In the genomic region with DNA sequence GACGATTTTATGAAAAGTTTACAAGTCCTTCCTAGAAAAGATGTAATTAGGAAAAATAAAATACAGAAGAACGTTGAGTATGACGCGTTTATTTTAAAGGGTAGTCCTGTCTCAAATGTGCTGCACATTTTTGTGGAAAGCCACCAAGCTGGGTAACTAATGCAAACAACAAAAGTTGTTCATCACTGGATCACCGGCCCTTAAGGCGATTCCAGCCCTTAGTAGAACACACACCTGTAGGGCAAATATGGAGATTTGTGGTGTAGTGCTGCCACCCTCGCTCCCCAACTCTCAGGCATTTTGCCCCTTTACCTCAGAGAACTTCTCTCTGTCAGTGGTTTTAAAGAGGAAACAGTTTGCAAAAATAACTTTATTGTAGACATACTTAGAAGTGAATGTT, we compare ENCODE assay signal across 8 cellular contexts. TPM values are rescaled to one million over a fixed set of nuclear protein-coding genes. Genes with fewer than 3 reads are reported as not detected.
DNase-seq lines count a peak whose midpoint lies in the region; ATAC-seq, FAIRE-seq and TF ChIP-seq lines count a peak whose summit lies in the region.

No MANE protein-coding gene starts in this region.

- no peaks in the 10 kb centered on the region for H3K27me3 ChIP-seq in astrocyte (ENCODE audit: insufficient read depth, low read length)

- peak; percentile 65 for FAIRE-seq in astrocyte (lab: Jason Lieb, UNC)

- DNase-seq in stimulated activated naive CD8-positive, alpha-beta T cell treated with anti-CD3 and anti-CD28 coated beads, Interleukin-15, Interleukin-2, amounts not matched to agents 100 U/mL and 50 U/mL, for 24 hours = no peak
- DNase-seq in astrocyte (ENCODE audit: low read depth) (no peak), NCI-H2107 (lab: John Stamatoyannopoulos, UW) (no peak)
- DNase-seq in effector CD4-positive, alpha-beta T cell = no peak

- peaks cover 39% of the 10 kb centered on the region for H3K79me2 ChIP-seq in astrocyte (ENCODE audit: insufficient read depth, low read length)

- WGBS in mesodermal cell (ENCODE audit: insufficient coverage in 2 of 2), 2 experiments = 33 to 60% methylated on average over 2 to 3 of the region's 7 CpGs

- no peaks in the 10 kb centered on the region for H3K36me3 ChIP-seq in astrocyte (ENCODE audit: insufficient read depth, low read length)
- peaks cover 9% of the 10 kb centered on the region for H3K36me3 ChIP-seq in mesodermal cell (ENCODE audit: control insufficient read depth, insufficient read depth, low read length)

- peak overlapping the region; percentile 83 for H3K4me2 ChIP-seq in astrocyte (ENCODE audit: low read length)

- H3K4me1 Mint-ChIP-seq in stimulated activated naive CD8-positive, alpha-beta T cell treated with anti-CD3 and anti-CD28 coated beads, Interleukin-15, Interleukin-2, amounts not matched to agents 100 ng/mL and 50 ng/mL, for 24 hours (ENCODE audit: low read depth) = peaks cover 52% of the 10 kb centered on the region
- H3K4me1 Mint-ChIP-seq in astrocyte (ENCODE audit: low read depth, unreplicated experiment) = peaks cover 10% of the 10 kb centered on the region

- no peaks in the 10 kb centered on the region for H3K9me3 ChIP-seq in astrocyte (ENCODE audit: insufficient read depth, low read depth, low read length)
- no peaks in the 10 kb centered on the region for H3K9me3 ChIP-seq in mesodermal cell (ENCODE audit: control insufficient read depth, low read length)

- no peak for TF ChIP-seq CTCF in astrocyte (IDR thresholded peaks at IDR 0.05; ENCODE audit: insufficient read depth, low read depth, low read length)

- ATAC-seq in stimulated activated naive CD8-positive, alpha-beta T cell treated with anti-CD3 and anti-CD28 coated beads, Interleukin-15, Interleukin-2, amounts not matched to agents 100 U/mL and 50 U/mL, for 24 hours = no peak
- ATAC-seq in HG02840 (IDR thresholded peaks at IDR 0.05; ENCODE audit: low FRiP score, unreplicated experiment) (no peak), GM19035 (IDR thresholded peaks at IDR 0.05; ENCODE audit: unreplicated experiment) (no peak)

- H3K4me1 ChIP-seq in astrocyte (ENCODE audit: insufficient read depth, low read length) = peaks cover 22% of the 10 kb centered on the region
- H3K4me1 ChIP-seq in mesodermal cell (ENCODE audit: control insufficient read depth, insufficient read depth, low read length, poor library complexity, severe bottlenecking) = peaks cover 14% of the 10 kb centered on the region

- H3K4me3 Mint-ChIP-seq in stimulated activated naive CD8-positive, alpha-beta T cell treated with anti-CD3 and anti-CD28 coated beads, Interleukin-15, Interleukin-2, amounts not matched to agents 100 ng/mL and 50 ng/mL, for 24 hours = peak overlapping the region; percentile 88
- H3K4me3 Mint-ChIP-seq in astrocyte (ENCODE audit: unreplicated experiment) = peak overlapping the region; percentile 87

- peaks cover 4% of the 10 kb centered on the region for H3K27me3 Mint-ChIP-seq in stimulated activated naive CD8-positive, alpha-beta T cell treated with anti-CD3 and anti-CD28 coated beads, Interleukin-15, Interleukin-2, amounts not matched to agents 100 ng/mL and 50 ng/mL, for 24 hours
- H3K27me3 Mint-ChIP-seq in astrocyte (ENCODE audit: low read depth, unreplicated experiment) = no peaks in the 10 kb centered on the region

- no peaks in the 10 kb centered on the region for H3K9me3 Mint-ChIP-seq in stimulated activated naive CD8-positive, alpha-beta T cell treated with anti-CD3 and anti-CD28 coated beads, Interleukin-15, Interleukin-2, amounts not matched to agents 100 ng/mL and 50 ng/mL, for 24 hours
- no peaks in the 10 kb centered on the region for H3K9me3 Mint-ChIP-seq in astrocyte (ENCODE audit: unreplicated experiment)

- H2AFZ ChIP-seq in astrocyte (ENCODE audit: low read depth, low read length) = no peak overlapping the region

- peak overlapping the region; percentile 57 for H3K9ac ChIP-seq in astrocyte (ENCODE audit: low read length)

- H3K36me3 Mint-ChIP-seq in stimulated activated naive CD8-positive, alpha-beta T cell treated with anti-CD3 and anti-CD28 coated beads, Interleukin-15, Interleukin-2, amounts not matched to agents 100 ng/mL and 50 ng/mL, for 24 hours (ENCODE audit: low read depth) = peaks cover 29% of the 10 kb centered on the region
- H3K36me3 Mint-ChIP-seq in astrocyte (ENCODE audit: low read depth, unreplicated experiment) = no peaks in the 10 kb centered on the region

- H3K4me3 ChIP-seq in astrocyte (ENCODE audit: insufficient read depth, low read depth, low read length) (peak overlapping the region; percentile 58), mesodermal cell (ENCODE audit: extremely low read depth, insufficient read depth, low read length, poor library complexity, severe bottlenecking) (peak overlapping the region; percentile 59)

- H3K27ac ChIP-seq in astrocyte (ENCODE audit: low read depth, low read length) (no peak overlapping the region), mesodermal cell (ENCODE audit: low read depth, low read length, severe bottlenecking) (no peak overlapping the region)

- peaks cover 23% of the 10 kb centered on the region for H4K20me1 ChIP-seq in astrocyte (ENCODE audit: insufficient read depth, low read length)

- peak overlapping the region; percentile 82 for H3K27ac Mint-ChIP-seq in stimulated activated naive CD8-positive, alpha-beta T cell treated with anti-CD3 and anti-CD28 coated beads, Interleukin-15, Interleukin-2, amounts not matched to agents 100 ng/mL and 50 ng/mL, for 24 hours
- no peak overlapping the region for H3K27ac Mint-ChIP-seq in astrocyte (ENCODE audit: unreplicated experiment)

RNA-seq across cellular contexts. Expression of gene TBL1X, which starts 1.9 kb away (rescaled TPM):
- total RNA-seq in astrocyte = 22.3 and 26.4 TPM in 2 replicates
- 20.9 TPM for polyA plus RNA-seq in mesodermal cell (2013, experiment 1 of 2)
- 20.5 TPM for polyA plus RNA-seq in mesodermal cell (2013, experiment 2 of 2)
